Comparison of ENCODE assay signal across 8 cellular contexts in genomic region chr4:83212041-83212851, GRCh38.
DNase-seq lines count a peak whose midpoint lies in the region; ATAC-seq and TF ChIP-seq lines count a peak whose summit lies in the region.

No MANE protein-coding gene starts in this region.

- CTCF ChIA-PET in CD4-positive, alpha-beta memory T cell (lab: Charles Lee; ENCODE audit: partially characterized antibody) = interaction anchor here (1.0 to 12.1 kb wide), 9 partner anchors 12 to 137 kb away, joined by 3 to 125 read pairs (median 7); partner anchors contain the start of gene PLAC8
- CTCF ChIA-PET in activated CD4-positive, alpha-beta memory T cell treated with anti-CD3 and anti-CD28 coated beads for 36 hours (lab: Charles Lee) = interaction anchor here (0.6 kb wide), 2 partner anchors 358 to 586 kb away, joined by 3 read pairs; no protein-coding TSS in a partner anchor

- no peak for TF ChIP-seq CTCF in dorsolateral prefrontal cortex (IDR thresholded peaks at IDR 0.05 in 54 of 56, conservative IDR thresholded peaks at IDR 0.05 in 2 of 56; ENCODE audit: low read depth in 1 of 56, partially characterized antibody in 56 of 56)
- no peak for TF ChIP-seq CTCF in left ventricle myocardium inferior (IDR thresholded peaks at IDR 0.05; ENCODE audit: borderline replicate concordance)

- H3K36me3 ChIP-seq in CD4-positive, alpha-beta memory T cell (ENCODE audit: insufficient read depth, low read length) = no peaks in the 10 kb centered on the region
- H3K36me3 ChIP-seq in mucosa of stomach (ENCODE audit: control insufficient read depth, insufficient read depth, low read length) (no peaks in the 10 kb centered on the region), left ventricle myocardium inferior (no peaks in the 10 kb centered on the region)

- peaks cover 0 to 3% of the 10 kb centered on the region in 2 donors for H3K36me3 Mint-ChIP-seq in CD4-positive, alpha-beta memory T cell
- no peaks in the 10 kb centered on the region for H3K36me3 Mint-ChIP-seq in activated CD4-positive, alpha-beta memory T cell treated with anti-CD3 and anti-CD28 coated beads for 36 hours

- peak overlapping the region; percentile 45 to 99 (median 96) for H3K27ac Mint-ChIP-seq in CD4-positive, alpha-beta memory T cell
- no peak overlapping the region for H3K27ac Mint-ChIP-seq in activated CD4-positive, alpha-beta memory T cell treated with anti-CD3 and anti-CD28 coated beads for 36 hours

- H3K4me1 Mint-ChIP-seq in CD4-positive, alpha-beta memory T cell = peaks cover 57 to 80% (median 68%) of the 10 kb centered on the region in 4 donors
- H3K4me1 Mint-ChIP-seq in activated CD4-positive, alpha-beta memory T cell treated with anti-CD3 and anti-CD28 coated beads for 36 hours (ENCODE audit: low read depth) = peaks cover 57% of the 10 kb centered on the region

- H3K9me3 Mint-ChIP-seq in CD4-positive, alpha-beta memory T cell = peaks cover 0 to 3% (median 0%) of the 10 kb centered on the region in 8 donors
- no peaks in the 10 kb centered on the region for H3K9me3 Mint-ChIP-seq in activated CD4-positive, alpha-beta memory T cell treated with anti-CD3 and anti-CD28 coated beads for 36 hours

- H3K9me3 ChIP-seq in CD4-positive, alpha-beta memory T cell (ENCODE audit: control insufficient read depth in 1 of 2, low read length in 2 of 2) = no peaks in the 10 kb centered on the region
- H3K9me3 ChIP-seq in mucosa of stomach (ENCODE audit: control insufficient read depth, low read length) = no peaks in the 10 kb centered on the region
- peaks cover 2% of the 10 kb centered on the region for H3K9me3 ChIP-seq in left ventricle myocardium inferior (replicated peaks)

- H3K27me3 ChIP-seq in CD4-positive, alpha-beta memory T cell (ENCODE audit: insufficient read depth, low read length) = no peaks in the 10 kb centered on the region
- H3K27me3 ChIP-seq in mucosa of stomach (ENCODE audit: control insufficient read depth, insufficient read depth, low read length) = no peaks in the 10 kb centered on the region
- H3K27me3 ChIP-seq in dorsolateral prefrontal cortex = no peaks in the 10 kb centered on the region
- H3K27me3 ChIP-seq in left ventricle myocardium inferior (ENCODE audit: low read depth) = no peaks in the 10 kb centered on the region

- H3K9ac ChIP-seq in mucosa of stomach (ENCODE audit: low read length) = peak overlapping the region; percentile 11

- peak; percentile 84 to 93 (median 90) for DNase-seq in CD4-positive, alpha-beta memory T cell
- DNase-seq in activated CD4-positive, alpha-beta memory T cell treated with anti-CD3 and anti-CD28 coated beads for 36 hours = peak; percentile 55
- DNase-seq in dorsolateral prefrontal cortex (no peak), left ventricle myocardium inferior (no peak), NCI-H1092 treated with DMSO at 0.1 percent for 48 hours (lab: John Stamatoyannopoulos, UW) (no peak)

- peaks cover 80% of the 10 kb centered on the region for H3K4me1 ChIP-seq in CD4-positive, alpha-beta memory T cell (ENCODE audit: insufficient read depth, low read length)
- H3K4me1 ChIP-seq in mucosa of stomach (ENCODE audit: control insufficient read depth, insufficient read depth, low read length) (peaks cover 57% of the 10 kb centered on the region), left ventricle myocardium inferior (no peaks in the 10 kb centered on the region)

- H3K27me3 Mint-ChIP-seq in CD4-positive, alpha-beta memory T cell = no peaks in the 10 kb centered on the region
- peaks cover 7% of the 10 kb centered on the region for H3K27me3 Mint-ChIP-seq in activated CD4-positive, alpha-beta memory T cell treated with anti-CD3 and anti-CD28 coated beads for 36 hours

- ATAC-seq in GM19455 (IDR thresholded peaks at IDR 0.05; ENCODE audit: unreplicated experiment) (peak; percentile 81), HG03520 (IDR thresholded peaks at IDR 0.05; ENCODE audit: unreplicated experiment) (peak; percentile 84)

- H3K4me3 ChIP-seq in CD4-positive, alpha-beta memory T cell (ENCODE audit: low read length in 2 of 2) = peak overlapping the region in 1 of 2 donors; percentile 22
- no peak overlapping the region for H3K4me3 ChIP-seq in mucosa of stomach (ENCODE audit: low read length)
- H3K4me3 ChIP-seq in dorsolateral prefrontal cortex = no peak overlapping the region
- no peak overlapping the region for H3K4me3 ChIP-seq in left ventricle myocardium inferior

- peak overlapping the region; percentile 50 to 88 (median 74) for H3K4me3 Mint-ChIP-seq in CD4-positive, alpha-beta memory T cell
- H3K4me3 Mint-ChIP-seq in activated CD4-positive, alpha-beta memory T cell treated with anti-CD3 and anti-CD28 coated beads for 36 hours = no peak overlapping the region

- intact Hi-C loops in CD4-positive, alpha-beta memory T cell (cut with micrococcal nuclease) = loop anchor here (1.0 kb wide), 3 partner anchors 98 to 128 kb away; partner anchors contain the start of gene PLAC8
- intact Hi-C loops in activated CD4-positive, alpha-beta memory T cell treated with anti-CD3 and anti-CD28 coated beads for 36 hours (cut with micrococcal nuclease) = no loop called here
- intact Hi-C loops in dorsolateral prefrontal cortex (cut with DNase I) (no loop called here), left ventricle myocardium inferior (cut with micrococcal nuclease) (no loop called here)

- POLR2A ChIA-PET in CD4-positive, alpha-beta memory T cell (lab: Charles Lee; ENCODE audit: partially characterized antibody) = interaction anchor here (0.7 to 6.1 kb wide), 15 partner anchors 10 to 177 kb away, joined by 3 to 92 read pairs (median 3); partner anchors contain the start of genes COPS4, COQ2 and PLAC8
- POLR2A ChIA-PET in activated CD4-positive, alpha-beta memory T cell treated with anti-CD3 and anti-CD28 coated beads for 36 hours (lab: Charles Lee) = no interaction called here

- H3K27ac ChIP-seq in CD4-positive, alpha-beta memory T cell (ENCODE audit: low read depth, low read length) = peak overlapping the region; percentile 45
- H3K27ac ChIP-seq in dorsolateral prefrontal cortex = no peak overlapping the region
- no peak overlapping the region for H3K27ac ChIP-seq in left ventricle myocardium inferior (replicated peaks)

Comparison
In these comparisons a context has a peak if more than half of its experiments do, and no peak if none do; other contexts are left out.
1. DNase-seq: peak in CD4-positive, alpha-beta memory T cell (5 of 5) and activated CD4-positive, alpha-beta memory T cell treated with anti-CD3 and anti-CD28 coated beads for 36 hours (single experiment); none in dorsolateral prefrontal cortex (0 of 10), left ventricle myocardium inferior (single experiment) and NCI-H1092 treated with DMSO at 0.1 percent for 48 hours (single experiment).